Comparison of ENCODE assay signal across 9 cellular contexts in the genomic region with DNA sequence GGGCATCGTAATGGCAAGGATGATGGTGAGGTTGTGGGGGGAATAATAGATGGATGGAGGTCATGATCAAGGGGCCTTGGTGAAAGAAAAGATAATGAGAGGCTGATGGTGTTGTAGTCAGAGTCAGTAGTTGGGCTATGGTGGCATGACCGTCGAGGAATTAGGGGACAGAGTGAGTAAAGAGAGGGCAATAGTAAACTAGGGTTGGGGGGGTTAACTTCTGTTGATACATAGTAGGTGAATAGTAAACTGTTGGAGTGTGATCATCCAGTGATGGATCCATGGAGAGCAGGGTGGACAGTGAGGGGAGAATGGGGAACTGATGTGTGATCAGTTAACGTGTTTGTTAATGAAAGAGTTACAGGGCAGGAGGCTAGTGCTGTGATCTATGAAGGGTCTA. TPM values are rescaled to one million over a fixed set of nuclear protein-coding genes. Genes with fewer than 3 reads are reported as not detected.
DNase-seq lines count a peak whose midpoint lies in the region; ATAC-seq, FAIRE-seq and TF ChIP-seq lines count a peak whose summit lies in the region.
"Had no signal": no experiment of that assay in that cellular context is flagged by ENCODE, and none has a peak within 500 bp of the region (broad histone marks: within the 10 kb centered on the region; RNA-seq: fewer than 3 reads in every experiment).

No MANE protein-coding gene starts in this region.

- in situ Hi-C loops in mammary epithelial cell (cut with MboI; ENCODE audit: low sequenced_read_pairs in 2 of 2), result no loop called here

- intact Hi-C loops in mammary epithelial cell (cut with micrococcal nuclease), result no loop called here

- ATAC-seq in A549, result no peak
- no peak for ATAC-seq in HG03039 (IDR thresholded peaks at IDR 0.05; ENCODE audit: unreplicated experiment)

- no peaks in the 10 kb centered on the region for H4K20me1 ChIP-seq in mammary epithelial cell (ENCODE audit: insufficient read depth, low read length)

- POLR2A ChIA-PET in A549 (lab: Yijun Ruan, JAX), result no interaction called here
- POLR2A ChIA-PET in GM10248 (lab: Yijun Ruan, JAX), result no interaction called here

- H3K9me3 ChIP-seq in A549, result no peaks in the 10 kb centered on the region
- H3K9me3 ChIP-seq in mammary epithelial cell (replicated peaks; ENCODE audit: insufficient read depth, low read length), result no peaks in the 10 kb centered on the region
- no peaks in the 10 kb centered on the region for H3K9me3 ChIP-seq in mononuclear cell (ENCODE audit: low read depth, low read length)

- H3K4me1 ChIP-seq in A549, result peaks cover 15% of the 10 kb centered on the region
- no peaks in the 10 kb centered on the region for H3K4me1 ChIP-seq in mammary epithelial cell (ENCODE audit: insufficient read depth, low read length)
- H3K4me1 ChIP-seq in mononuclear cell (ENCODE audit: insufficient read depth, low read length), result peaks cover 20% of the 10 kb centered on the region

- peak overlapping the region; percentile 88 for H3K9ac ChIP-seq in mammary epithelial cell (ENCODE audit: insufficient read depth, low read length)

- no peak for FAIRE-seq in A549 (lab: Jason Lieb, UNC)
- no peak for FAIRE-seq in GM12892 (lab: Jason Lieb, UNC)
- FAIRE-seq: G401.6 had no signal

- no TSS peak for BruUV-seq in mammary epithelial cell (replicated peaks; lab: Mats Ljungman, UMichigan)

- dilution Hi-C loops in mammary epithelial cell (cut with HindIII; ENCODE audit: low sequenced_read_pairs), result no loop called here

- TF ChIP-seq POLR2A in A549 (IDR thresholded peaks at IDR 0.05; ENCODE audit: low read length), result no peak
- no peak for TF ChIP-seq POLR2A in GM12892 (IDR thresholded peaks at IDR 0.05; ENCODE audit: low read depth, low read length)

- no peak overlapping the region for H2AFZ ChIP-seq in mammary epithelial cell (ENCODE audit: low read depth, low read length)

- H3K27ac ChIP-seq in A549, result peak overlapping the region; percentile 84 to 95
- no peak overlapping the region for H3K27ac ChIP-seq in HL-60 (replicated peaks)
- peak overlapping the region; percentile 89 for H3K27ac ChIP-seq in mammary epithelial cell (ENCODE audit: insufficient read depth, low read depth, low read length)

- H3K4me2 ChIP-seq in A549, result peak overlapping the region; percentile 84
- H3K4me2 ChIP-seq in mammary epithelial cell (ENCODE audit: insufficient read depth, low read depth, low read length), result peak overlapping the region; percentile 68

- TF ChIP-seq CTCF in A549 (IDR thresholded peaks at IDR 0.05) (no peak), HL-60 (IDR thresholded peaks at IDR 0.05; ENCODE audit: insufficient read depth, low read length) (no peak), mammary epithelial cell (conservative IDR thresholded peaks at IDR 0.05 in 1 of 2, IDR thresholded peaks at IDR 0.05 in 1 of 2; ENCODE audit: extremely low read depth in 1 of 2, insufficient read depth in 1 of 2, low read depth in 1 of 2, low read length in 2 of 2) (no peak), GM10248 (IDR thresholded peaks at IDR 0.05; ENCODE audit: control extremely low read depth, extremely low read depth, low read depth, missing control alignments) (no peak)

- no peak for TF ChIP-seq RAD21 in A549 (conservative IDR thresholded peaks at IDR 0.05 in 1 of 2, IDR thresholded peaks at IDR 0.05 in 1 of 2)

- DNase-seq in A549 (ENCODE audit: low read depth in 1 of 2, low spot score in 1 of 2) (no peak), HL-60 (ENCODE audit: low read depth in 1 of 2, low spot score in 1 of 2) (no peak), mammary epithelial cell (no peak), AG08395 (ENCODE audit: low spot score) (no peak), GM10248 (ENCODE audit: extremely low spot score) (no peak), GM12892 (ENCODE audit: insufficient read length) (no peak)

- WGBS in A549 (ENCODE audit: missing lambda C conversion rate), result 68% methylated on average over 4 of the region's 4 CpGs
- WGBS in mammary epithelial cell (ENCODE audit: low coverage, missing lambda C conversion rate), result 72% methylated on average over 4 of the region's 4 CpGs

- TF ChIP-seq EP300 in A549 (IDR thresholded peaks at IDR 0.05), result no peak

- H3K79me2 ChIP-seq in mammary epithelial cell (ENCODE audit: insufficient read depth, low read length), result peaks cover 62% of the 10 kb centered on the region

- CTCF ChIA-PET in A549 (lab: Yijun Ruan, JAX), result no interaction called here
- CTCF ChIA-PET in mammary epithelial cell (lab: Charles Lee; ENCODE audit: low non-redundant PET), result no interaction called here
- CTCF ChIA-PET in GM10248 (lab: Yijun Ruan, JAX), result interaction anchor here (1.3 kb wide), 1 partner anchor 11 kb away, joined by 3 read pairs; no protein-coding TSS in a partner anchor

- H3K27me3 ChIP-seq in HL-60 (ENCODE audit: insufficient read depth, poor library complexity, severe bottlenecking) (no peaks in the 10 kb centered on the region), mammary epithelial cell (ENCODE audit: insufficient read depth, low read length) (no peaks in the 10 kb centered on the region), mononuclear cell (ENCODE audit: insufficient read depth, low read length) (no peaks in the 10 kb centered on the region)

- peak overlapping the region; percentile 89 for H3K4me3 ChIP-seq in A549
- peak overlapping the region; percentile 86 for H3K4me3 ChIP-seq in HL-60 (replicated peaks; ENCODE audit: insufficient read depth, low read length)
- peak overlapping the region; percentile 62 to 73 (median 67) for H3K4me3 ChIP-seq in mammary epithelial cell (replicated peaks in 1 of 3; ENCODE audit: insufficient read depth in 1 of 3, low read depth in 2 of 3, low read length in 3 of 3)
- H3K4me3 ChIP-seq in mononuclear cell (ENCODE audit: low read length), result peak overlapping the region; percentile 65

- peaks cover 5% of the 10 kb centered on the region for H3K36me3 ChIP-seq in mammary epithelial cell (ENCODE audit: insufficient read depth, low read length)

TF ChIP-seq in A549, 52 proteins besides CTCF, POLR2A, EP300 and RAD21:
- TF ChIP-seq CHD4 (IDR thresholded peaks at IDR 0.05; ENCODE audit: borderline replicate concordance) (no peak), ZNF302 (CRISPR knock-in tag; IDR thresholded peaks at IDR 0.05) (no peak), JUN (IDR thresholded peaks at IDR 0.05) (no peak), MAFK (IDR thresholded peaks at IDR 0.05; ENCODE audit: partially characterized antibody) (no peak)

RNA-seq across cellular contexts. Expression of a gene that starts 0.9 kb away (rescaled TPM):
- polyA plus RNA-seq in A549 (2011; rRNA removed) (36.2 and 37.1 TPM in 2 replicates), A549 (2017; fragmentation: RNase III; extraction: RNeasy Plus Mini Kit Qiagen cat#74134 plus additional on column Dnase treatment) (71.2 to 75.3 TPM (median 71.3 TPM) in 3 replicates), mammary epithelial cell (113 TPM)
- polyA plus RNA-seq in A549 (2012; cell fraction: cytosol; rRNA removed), result 58.7 and 66.2 TPM in 2 replicates
- 120 and 127 TPM in 2 replicates for polyA plus RNA-seq in A549 (2012; cell fraction: nucleus; rRNA removed)
- 30.0 and 36.7 TPM in 2 replicates for polyA minus RNA-seq in A549 (2011; rRNA and poly(A)+ RNA removed)
- total RNA-seq in mammary epithelial cell (100 to 1,000 TPM; 112 to 126 TPM), mononuclear cell (19.3 TPM)
- polyA minus RNA-seq in mammary epithelial cell, result 117 TPM
- polyA plus RNA-seq in GM12892 (2012; ENCODE audit: missing spikeins), result 30.4 TPM

RNA-seq across cellular contexts. Expression of a gene that starts 6.9 kb away (rescaled TPM):
- 0.32 and 0.36 TPM in 2 replicates for polyA plus RNA-seq in A549 (2011; rRNA removed)
- 0.69 and 0.80 TPM in 2 replicates for polyA plus RNA-seq in A549 (2012; cell fraction: cytosol; rRNA removed)
- polyA plus RNA-seq in A549 (2012; cell fraction: nucleus; rRNA removed), result 3.0 and 3.2 TPM in 2 replicates
- polyA plus RNA-seq in A549 (2017; fragmentation: RNase III; extraction: RNeasy Plus Mini Kit Qiagen cat#74134 plus additional on column Dnase treatment), result 0.36 to 0.44 TPM (median 0.41 TPM) in 3 replicates
- 1.3 TPM in 1 of 2 replicates, not detected in the other for polyA minus RNA-seq in A549 (2011; rRNA and poly(A)+ RNA removed)
- 1 to 10 TPM; 1.5 to 4.5 TPM for total RNA-seq in mammary epithelial cell
- polyA plus RNA-seq in mammary epithelial cell, result 2.1 TPM
- 18.6 TPM for polyA minus RNA-seq in mammary epithelial cell
- 4.5 TPM for total RNA-seq in mononuclear cell
- 37.8 TPM for polyA plus RNA-seq in GM12892 (2012; ENCODE audit: missing spikeins)

RNA-seq across cellular contexts. Expression of a gene that starts 31.9 kb away (rescaled TPM):
- polyA plus RNA-seq in A549 (2011; rRNA removed), result 9.4 and 13.3 TPM in 2 replicates
- 12.7 and 17.2 TPM in 2 replicates for polyA plus RNA-seq in A549 (2012; cell fraction: cytosol; rRNA removed)
- polyA plus RNA-seq in A549 (2012; cell fraction: nucleus; rRNA removed), result 27.6 and 28.6 TPM in 2 replicates
- polyA plus RNA-seq in A549 (2017; fragmentation: RNase III; extraction: RNeasy Plus Mini Kit Qiagen cat#74134 plus additional on column Dnase treatment), result 15.1 to 18.6 TPM (median 16.8 TPM) in 3 replicates
- 13.5 and 16.4 TPM in 2 replicates for polyA minus RNA-seq in A549 (2011; rRNA and poly(A)+ RNA removed)
- total RNA-seq in mammary epithelial cell, result 100 to 1,000 TPM in 1 of 2 donors, 10 to 100 TPM in 1; 36.2 to 113 TPM
- 86.4 TPM for polyA plus RNA-seq in mammary epithelial cell
- 111 TPM for polyA minus RNA-seq in mammary epithelial cell
- total RNA-seq in mononuclear cell, result 13.6 TPM
- 5.9 TPM for polyA plus RNA-seq in GM12892 (2012; ENCODE audit: missing spikeins)

RNA-seq across cellular contexts. Expression of a gene that starts 44.7 kb away (rescaled TPM):
- polyA plus RNA-seq in A549 (2011; rRNA removed) (82.9 and 90.8 TPM in 2 replicates), A549 (2017; fragmentation: RNase III; extraction: RNeasy Plus Mini Kit Qiagen cat#74134 plus additional on column Dnase treatment) (114 to 159 TPM (median 142 TPM) in 3 replicates), mammary epithelial cell (538 TPM)
- polyA plus RNA-seq in A549 (2012; cell fraction: cytosol; rRNA removed), result 159 and 179 TPM in 2 replicates
- 211 and 234 TPM in 2 replicates for polyA plus RNA-seq in A549 (2012; cell fraction: nucleus; rRNA removed)
- polyA minus RNA-seq in A549 (2011; rRNA and poly(A)+ RNA removed), result 179 and 201 TPM in 2 replicates
- total RNA-seq in mammary epithelial cell (100 to 1,000 TPM in 1 of 2 donors, 10 to 100 TPM in 1; 86.4 to 292 TPM), mononuclear cell (27.6 TPM)
- 972 TPM for polyA minus RNA-seq in mammary epithelial cell
- 105 TPM for polyA plus RNA-seq in GM12892 (2012; ENCODE audit: missing spikeins)
